11 cellular contexts compared by ENCODE assay signal in the genomic region with DNA sequence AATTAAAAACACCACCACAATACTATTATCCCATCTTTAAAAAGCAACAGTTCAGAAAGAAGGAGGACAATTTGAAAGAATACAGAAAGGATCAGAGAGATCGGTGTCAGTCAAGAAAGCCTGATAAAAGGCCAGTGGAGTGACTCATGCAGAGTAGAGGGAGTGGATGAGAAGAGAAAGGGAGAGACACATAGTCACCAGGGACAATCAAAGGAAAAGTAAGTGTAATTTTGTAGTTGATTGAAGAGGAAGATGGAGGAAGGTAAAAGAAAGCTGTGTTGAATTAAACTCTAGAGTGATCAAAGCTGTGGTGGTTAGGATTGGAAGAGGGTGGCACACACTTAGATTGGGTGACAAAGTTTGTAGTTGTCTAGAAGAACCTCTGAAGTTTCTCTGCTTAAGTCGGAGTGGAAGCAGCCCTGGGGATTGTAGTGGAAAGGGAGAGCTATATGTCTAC.
DNase-seq lines count a peak whose midpoint lies in the region; FAIRE-seq and TF ChIP-seq lines count a peak whose summit lies in the region.
"Had no signal": no experiment of that assay in that cellular context is flagged by ENCODE, and none has a peak within 500 bp of the region (broad histone marks: within the 10 kb centered on the region; RNA-seq: fewer than 3 reads in every experiment).

No MANE protein-coding gene starts in this region.

- TF ChIP-seq POLR2A in H54 (IDR thresholded peaks at IDR 0.05; ENCODE audit: low read depth, low read length): no peak

- FAIRE-seq in urothelium cell line (lab: Jason Lieb, UNC) (no peak), H54 (lab: Jason Lieb, UNC) (no peak)

- peak; percentile 15 for DNase-seq in stimulated activated CD4-positive, alpha-beta T cell treated with anti-CD3 and anti-CD28 coated beads, Interleukin-4, amount 100 ng/mL, for 24 hours
- DNase-seq in stimulated activated CD4-positive, alpha-beta T cell treated with anti-CD3 and anti-CD28 coated beads, Interleukin-2, amount 100 ng/mL, for 24 hours: no peak
- peak; percentile 16 for DNase-seq in activated naive CD4-positive, alpha-beta T cell treated with anti-CD3 and anti-CD28 coated beads, Interleukin-2, amount 50 U/mL, for 16 hours
- DNase-seq in iPS-NIHi7 (ENCODE audit: extremely low spot score) (peak; percentile 20), urothelium cell line (ENCODE audit: low spot score) (peak; percentile 29), NCI-H1436 (lab: John Stamatoyannopoulos, UW) (no peak), NCI-H146 treated with DMSO at 0.1 percent for 48 hours (lab: John Stamatoyannopoulos, UW; ENCODE audit: unreplicated experiment) (no peak), H54 (ENCODE audit: insufficient read length, low spot score) (no peak)
- DNase-seq: DMS153; NCI-H187 treated with DMSO at 0.1 percent for 48 hours; stimulated activated naive CD4-positive, alpha-beta T cell had no signal

Comparison
In these comparisons a context has a peak if more than half of its experiments do, and no peak if none do; other contexts are left out.
1. DNase-seq: peak in stimulated activated CD4-positive, alpha-beta T cell treated with anti-CD3 and anti-CD28 coated beads, Interleukin-4, amount 100 ng/mL, for 24 hours (single experiment), activated naive CD4-positive, alpha-beta T cell treated with anti-CD3 and anti-CD28 coated beads, Interleukin-2, amount 50 U/mL, for 16 hours (single experiment), iPS-NIHi7 (single experiment) and urothelium cell line (single experiment); none in stimulated activated CD4-positive, alpha-beta T cell treated with anti-CD3 and anti-CD28 coated beads, Interleukin-2, amount 100 ng/mL, for 24 hours (0 of 2), NCI-H1436 (single experiment), NCI-H146 treated with DMSO at 0.1 percent for 48 hours (single experiment) and H54 (single experiment).